In genomic region chr4:44447563-44448504, GRCh38 we compare ENCODE assay signal across 8 cellular contexts. TPM values are rescaled to one million over a fixed set of nuclear protein-coding genes. Genes with fewer than 3 reads are reported as not detected.
DNase-seq lines count a peak whose midpoint lies in the region; ATAC-seq and TF ChIP-seq lines count a peak whose summit lies in the region.
"Had no signal": no experiment of that assay in that cellular context is flagged by ENCODE, and none has a peak within 500 bp of the region (broad histone marks: within the 10 kb centered on the region; RNA-seq: fewer than 3 reads in every experiment).

No MANE protein-coding gene starts in this region.

- H3K9me3 ChIP-seq in iPS DF 6.9 (ENCODE audit: control insufficient read depth, insufficient read depth, low read length) (no peaks in the 10 kb centered on the region), sigmoid colon (no peaks in the 10 kb centered on the region)
- H3K9me3 ChIP-seq: neutrophil had no signal

- intact Hi-C loops in sigmoid colon (cut with DNase I): loop anchor here (2.0 kb wide), 1 partner anchor 179 kb away; no protein-coding TSS in a partner anchor

- H3K36me3 ChIP-seq in iPS DF 6.9 (ENCODE audit: control insufficient read depth, insufficient read depth, low read length) (no peaks in the 10 kb centered on the region), sigmoid colon (no peaks in the 10 kb centered on the region)
- H3K36me3 ChIP-seq: neutrophil had no signal

- H3K4me3 ChIP-seq in astrocyte of the cerebellum (ENCODE audit: low read depth, low read length) (peak overlapping the region; percentile 54), iPS DF 6.9 (ENCODE audit: low read length) (peak overlapping the region; percentile 42), sigmoid colon (peak overlapping the region; percentile 38 to 66 (median 65))

- H3K27me3 ChIP-seq in iPS DF 6.9 (ENCODE audit: control insufficient read depth, insufficient read depth, low read length) (peaks cover 6% of the 10 kb centered on the region; the same call in 1 of the 2 replicates), sigmoid colon (peaks cover 0 to 17% (median 0%) of the 10 kb centered on the region in 3 donors)

- H3K4me1 Mint-ChIP-seq in effector memory CD8-positive, alpha-beta T cell (ENCODE audit: low read depth in 2 of 2): peaks cover 4 to 6% of the 10 kb centered on the region in 2 donors

- TF ChIP-seq POLR2A in sigmoid colon (IDR thresholded peaks at IDR 0.05): no peak

- peak; percentile 22 for TF ChIP-seq CTCF in astrocyte of the cerebellum (IDR thresholded peaks at IDR 0.05; ENCODE audit: low read depth, low read length, missing control alignments)
- no peak for TF ChIP-seq CTCF in sigmoid colon (IDR thresholded peaks at IDR 0.05)

- H3K4me3 Mint-ChIP-seq in effector memory CD8-positive, alpha-beta T cell: no peak overlapping the region

- H3K9me3 Mint-ChIP-seq in effector memory CD8-positive, alpha-beta T cell: peaks cover 3 to 7% of the 10 kb centered on the region in 2 donors

- H3K27ac Mint-ChIP-seq in effector memory CD8-positive, alpha-beta T cell: no peak overlapping the region

- in situ Hi-C loops in astrocyte of the cerebellum (cut with HindIII; ENCODE audit: low sequenced_read_pairs): no loop called here

- peak; percentile 10 for ATAC-seq in GM18907 (IDR thresholded peaks at IDR 0.05; ENCODE audit: unreplicated experiment)
- ATAC-seq in HG03103 (IDR thresholded peaks at IDR 0.05; ENCODE audit: low read depth, unreplicated experiment): peak; percentile 3
- no peak for ATAC-seq in effector memory CD8-positive, alpha-beta T cell (replicated peaks)

- TF ChIP-seq EP300 in sigmoid colon (IDR thresholded peaks at IDR 0.05): no peak

- peaks cover 14 to 37% of the 10 kb centered on the region in 2 donors for H3K27me3 Mint-ChIP-seq in effector memory CD8-positive, alpha-beta T cell

- H3K27ac ChIP-seq in iPS DF 6.9 (ENCODE audit: low read length) (no peak overlapping the region), sigmoid colon (peak overlapping the region; percentile 87 to 90 (median 88))
- H3K27ac ChIP-seq: neutrophil had no signal

- WGBS in iPS DF 6.9 (ENCODE audit: insufficient coverage, insufficient read length): no CpG with 5 or more reads among the region's 110 CpGs
- WGBS in sigmoid colon, 2 donors: 2 to 13% methylated on average over 110 of the region's 110 CpGs

- H3K4me1 ChIP-seq in iPS DF 6.9 (ENCODE audit: control insufficient read depth, insufficient read depth, low read length) (no peaks in the 10 kb centered on the region), sigmoid colon (peaks cover 0 to 20% (median 10%) of the 10 kb centered on the region in 4 donors)

- no peaks in the 10 kb centered on the region for H3K36me3 Mint-ChIP-seq in effector memory CD8-positive, alpha-beta T cell (ENCODE audit: insufficient read depth)

- no peak for DNase-seq in astrocyte of the cerebellum (ENCODE audit: low read depth)
- peak; percentile 11 for DNase-seq in iPS DF 6.9 (ENCODE audit: low read depth, low spot score)
- DNase-seq in sigmoid colon: peak; percentile 64
- DNase-seq in effector memory CD8-positive, alpha-beta T cell: no peak
- no peak for DNase-seq in dedifferentiated amniotic fluid mesenchymal stem cell (ENCODE audit: extremely low spot score)

RNA-seq across cellular contexts. Expression of gene KCTD8, which starts 0.8 kb away (rescaled TPM):
- total RNA-seq in sigmoid colon: 1 to 10 TPM; 1.4 to 2.7 (median 2.0) TPM
- polyA plus RNA-seq in sigmoid colon: under 1 TPM in 1 of 3 donors, not detected in 2; 0.03 TPM

Comparison
In these comparisons a context has a peak if more than half of its experiments do, and no peak if none do; other contexts are left out.
1. DNase-seq: peak in iPS DF 6.9 (single experiment) and sigmoid colon (single experiment); none in astrocyte of the cerebellum (single experiment), effector memory CD8-positive, alpha-beta T cell (0 of 3) and dedifferentiated amniotic fluid mesenchymal stem cell (single experiment).
2. Peak in every context shown above with its lines, with median percentiles within 50 percentile points of each other: H3K4me3 ChIP-seq.